Comparison of ENCODE assay signal across 1 cellular context in the genomic region with DNA sequence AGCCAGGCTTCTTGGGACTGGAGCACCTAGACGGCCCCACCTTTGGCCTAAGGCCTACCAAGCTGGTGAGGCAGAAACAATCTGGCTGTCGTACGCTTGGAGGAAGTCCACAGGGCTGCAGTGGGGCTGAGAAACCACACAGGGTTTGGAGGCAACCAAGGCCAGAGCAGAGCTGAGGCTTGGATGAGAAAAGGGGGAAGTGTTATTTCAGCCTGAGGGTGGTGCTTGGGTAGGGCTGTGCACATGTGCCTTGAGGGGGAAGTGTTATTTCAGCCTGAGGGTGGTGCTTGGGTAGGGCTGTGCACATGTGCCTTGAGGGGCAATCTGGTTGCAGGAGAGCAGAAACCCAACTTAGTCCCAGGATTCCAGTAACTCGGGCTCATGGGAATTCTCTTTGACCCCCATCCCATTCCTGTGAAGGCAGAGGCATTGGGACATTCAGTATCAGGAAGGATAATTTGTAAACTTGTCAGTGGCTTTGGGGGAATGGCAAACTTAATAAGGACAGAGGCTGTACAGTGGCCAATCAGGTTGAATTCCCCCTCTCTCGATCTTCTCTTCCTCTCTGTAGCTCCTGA.
TF ChIP-seq lines count a peak whose summit lies in the region.

No MANE protein-coding gene starts in this region.

TF ChIP-seq in A549, 52 proteins besides CTCF, POLR2A, EP300 and RAD21 (continued from another document):
- TF ChIP-seq, protein P1, sequence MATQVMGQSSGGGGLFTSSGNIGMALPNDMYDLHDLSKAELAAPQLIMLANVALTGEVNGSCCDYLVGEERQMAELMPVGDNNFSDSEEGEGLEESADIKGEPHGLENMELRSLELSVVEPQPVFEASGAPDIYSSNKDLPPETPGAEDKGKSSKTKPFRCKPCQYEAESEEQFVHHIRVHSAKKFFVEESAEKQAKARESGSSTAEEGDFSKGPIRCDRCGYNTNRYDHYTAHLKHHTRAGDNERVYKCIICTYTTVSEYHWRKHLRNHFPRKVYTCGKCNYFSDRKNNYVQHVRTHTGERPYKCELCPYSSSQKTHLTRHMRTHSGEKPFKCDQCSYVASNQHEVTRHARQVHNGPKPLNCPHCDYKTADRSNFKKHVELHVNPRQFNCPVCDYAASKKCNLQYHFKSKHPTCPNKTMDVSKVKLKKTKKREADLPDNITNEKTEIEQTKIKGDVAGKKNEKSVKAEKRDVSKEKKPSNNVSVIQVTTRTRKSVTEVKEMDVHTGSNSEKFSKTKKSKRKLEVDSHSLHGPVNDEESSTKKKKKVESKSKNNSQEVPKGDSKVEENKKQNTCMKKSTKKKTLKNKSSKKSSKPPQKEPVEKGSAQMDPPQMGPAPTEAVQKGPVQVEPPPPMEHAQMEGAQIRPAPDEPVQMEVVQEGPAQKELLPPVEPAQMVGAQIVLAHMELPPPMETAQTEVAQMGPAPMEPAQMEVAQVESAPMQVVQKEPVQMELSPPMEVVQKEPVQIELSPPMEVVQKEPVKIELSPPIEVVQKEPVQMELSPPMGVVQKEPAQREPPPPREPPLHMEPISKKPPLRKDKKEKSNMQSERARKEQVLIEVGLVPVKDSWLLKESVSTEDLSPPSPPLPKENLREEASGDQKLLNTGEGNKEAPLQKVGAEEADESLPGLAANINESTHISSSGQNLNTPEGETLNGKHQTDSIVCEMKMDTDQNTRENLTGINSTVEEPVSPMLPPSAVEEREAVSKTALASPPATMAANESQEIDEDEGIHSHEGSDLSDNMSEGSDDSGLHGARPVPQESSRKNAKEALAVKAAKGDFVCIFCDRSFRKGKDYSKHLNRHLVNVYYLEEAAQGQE (IDR thresholded peaks at IDR 0.05), result no peak
- TF ChIP-seq FOXS1 (CRISPR knock-in tag; IDR thresholded peaks at IDR 0.05), result no peak
- TF ChIP-seq KDM1A (IDR thresholded peaks at IDR 0.05; ENCODE audit: low read depth), result no peak
- no peak for TF ChIP-seq MAZ (IDR thresholded peaks at IDR 0.05; ENCODE audit: borderline replicate concordance, low read depth, low read length)
- TF ChIP-seq GATA3 (IDR thresholded peaks at IDR 0.05; ENCODE audit: borderline replicate concordance), result no peak
- TF ChIP-seq, protein P2, sequence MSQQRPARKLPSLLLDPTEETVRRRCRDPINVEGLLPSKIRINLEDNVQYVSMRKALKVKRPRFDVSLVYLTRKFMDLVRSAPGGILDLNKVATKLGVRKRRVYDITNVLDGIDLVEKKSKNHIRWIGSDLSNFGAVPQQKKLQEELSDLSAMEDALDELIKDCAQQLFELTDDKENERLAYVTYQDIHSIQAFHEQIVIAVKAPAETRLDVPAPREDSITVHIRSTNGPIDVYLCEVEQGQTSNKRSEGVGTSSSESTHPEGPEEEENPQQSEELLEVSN (IDR thresholded peaks at IDR 0.05; ENCODE audit: borderline replicate concordance, low read depth), result no peak
- TF ChIP-seq EHF (CRISPR knock-in tag; IDR thresholded peaks at IDR 0.05), result no peak
